Comparison of ENCODE assay signal across 8 cellular contexts in genomic region chr5:174419523-174420132, GRCh38.
A peak's percentile ranks its signal among the peaks of the same experiment; 100 is the strongest.
DNase-seq lines count a peak whose midpoint lies in the region; ATAC-seq and TF ChIP-seq lines count a peak whose summit lies in the region.

No MANE protein-coding gene starts in this region.

- H3K36me3 ChIP-seq in DND-41 (ENCODE audit: insufficient read depth, low read length) = no peaks in the 10 kb centered on the region
- H3K36me3 ChIP-seq in adipocyte (ENCODE audit: control insufficient read depth, insufficient read depth, low read length, severe bottlenecking) = no peaks in the 10 kb centered on the region
- no peaks in the 10 kb centered on the region for H3K36me3 ChIP-seq in heart right ventricle
- H3K36me3 ChIP-seq in uterus = no peaks in the 10 kb centered on the region

- H3K27ac Mint-ChIP-seq in T-cell (no peak overlapping the region), progenitor cell of endocrine pancreas (no peak overlapping the region)

- no peaks in the 10 kb centered on the region for H3K4me1 ChIP-seq in DND-41 (ENCODE audit: insufficient read depth, low read length)
- peaks cover 6% of the 10 kb centered on the region for H3K4me1 ChIP-seq in adipocyte (ENCODE audit: control insufficient read depth, insufficient read depth, low read length)
- H3K4me1 ChIP-seq in heart right ventricle = peaks cover 0 to 8% (median 6%) of the 10 kb centered on the region in 9 donors
- no peaks in the 10 kb centered on the region for H3K4me1 ChIP-seq in uterus

- CTCF ChIA-PET in T-cell (lab: Charles Lee) = interaction anchor here (0.5 to 2.1 kb wide), 11 partner anchors 10 to 412 kb away, joined by 3 to 21 read pairs (median 3); no protein-coding TSS in a partner anchor

- POLR2A ChIA-PET in T-cell (lab: Charles Lee) = interaction anchor here in 1 of 2 donors (0.5 kb wide), 2 partner anchors 15 to 177 kb away, joined by 3 read pairs; no protein-coding TSS in a partner anchor

- ATAC-seq in DND-41 (ENCODE audit: insufficient read depth, low read depth) (peak; percentile 82), T-cell (replicated peaks in 1 of 4) (peak; percentile 77 to 87 (median 80)), heart right ventricle (peak; percentile 81 to 96 (median 92))

- H3K36me3 Mint-ChIP-seq in T-cell = no peaks in the 10 kb centered on the region
- no peaks in the 10 kb centered on the region for H3K36me3 Mint-ChIP-seq in progenitor cell of endocrine pancreas (ENCODE audit: insufficient read depth)

- H3K4me1 Mint-ChIP-seq in T-cell (peaks cover 14 to 17% (median 16%) of the 10 kb centered on the region in 3 donors), progenitor cell of endocrine pancreas (ENCODE audit: low read depth) (peaks cover 5% of the 10 kb centered on the region)

- H3K4me3 Mint-ChIP-seq in T-cell (peak overlapping the region; percentile 49 to 65 (median 64)), progenitor cell of endocrine pancreas (ENCODE audit: low read depth) (peak overlapping the region; percentile 55)

- no peak for TF ChIP-seq POLR2A in uterus (IDR thresholded peaks at IDR 0.05)

- WGBS in heart right ventricle, 2 donors = 17% methylated on average over 18 of the region's 18 CpGs

- H2AFZ ChIP-seq in DND-41 (ENCODE audit: low read depth, low read length) = no peak overlapping the region

- H4K20me1 ChIP-seq in DND-41 (ENCODE audit: insufficient read depth, low read length) = no peaks in the 10 kb centered on the region; the same call in 1 of the 2 replicates

- H3K27me3 Mint-ChIP-seq in T-cell (peaks cover 13 to 16% of the 10 kb centered on the region in 2 donors), progenitor cell of endocrine pancreas (peaks cover 45% of the 10 kb centered on the region)

- DNase-seq in DND-41 = peak; percentile 70
- DNase-seq in H4 (ENCODE audit: low spot score) = peak; percentile 95
- peak; percentile 75 for DNase-seq in MV-4-11 (lab: John Stamatoyannopoulos, UW)
- DNase-seq in T-cell = peak; percentile 29 to 78 (median 66)
- peak; percentile 97 for DNase-seq in adipocyte (ENCODE audit: low read depth)
- DNase-seq in heart right ventricle = peak; percentile 85 to 89
- DNase-seq in progenitor cell of endocrine pancreas (ENCODE audit: low spot score, unreplicated experiment) = peak; percentile 92
- DNase-seq in uterus = peak; percentile 69 to 71

- H3K79me2 ChIP-seq in DND-41 (ENCODE audit: insufficient read depth, low read length) = no peaks in the 10 kb centered on the region

- no peak overlapping the region for H3K4me3 ChIP-seq in DND-41 (ENCODE audit: low read depth in 1 of 2, low read length in 2 of 2)
- H3K4me3 ChIP-seq in adipocyte (ENCODE audit: low read length) = peak overlapping the region; percentile 59
- peak overlapping the region in 6 of 10 donors; percentile 25 to 34 (median 30) for H3K4me3 ChIP-seq in heart right ventricle
- H3K4me3 ChIP-seq in uterus = no peak overlapping the region

- H3K27ac ChIP-seq in DND-41 (ENCODE audit: low read length) (no peak overlapping the region), heart right ventricle (peak overlapping the region in 1 of 10 donors; percentile 58), uterus (no peak overlapping the region)

- H3K9me3 Mint-ChIP-seq in T-cell (no peaks in the 10 kb centered on the region), progenitor cell of endocrine pancreas (ENCODE audit: low read depth) (no peaks in the 10 kb centered on the region)

- H3K9me3 ChIP-seq in DND-41 (ENCODE audit: insufficient read depth, low read length, severe bottlenecking) (no peaks in the 10 kb centered on the region), adipocyte (ENCODE audit: control insufficient read depth, low read length) (no peaks in the 10 kb centered on the region), heart right ventricle (no peaks in the 10 kb centered on the region), uterus (no peaks in the 10 kb centered on the region)

- no peak overlapping the region for H3K4me2 ChIP-seq in DND-41 (ENCODE audit: insufficient read depth, low read length)

- H3K27me3 ChIP-seq in DND-41 (ENCODE audit: insufficient read depth, low read length, poor library complexity) (peaks cover 3% of the 10 kb centered on the region), adipocyte (replicated peaks; ENCODE audit: control insufficient read depth, insufficient read depth, low read length) (peaks cover 12% of the 10 kb centered on the region), heart right ventricle (peaks cover 0 to 66% (median 42%) of the 10 kb centered on the region in 7 donors), uterus (peaks cover 0 to 7% of the 10 kb centered on the region in 2 donors)

- intact Hi-C loops in heart right ventricle (cut with DNase I) = loop anchor here (1.0 to 10.0 kb wide), 9 partner anchors 87 to 1025 kb away; partner anchors contain the start of gene DRD1 (in 1 of the 10)
- intact Hi-C loops in uterus (cut with DNase I; ENCODE audit: low total_unique reads) = no loop called here

- H3K9ac ChIP-seq in DND-41 (ENCODE audit: low read depth, low read length) (no peak overlapping the region), adipocyte (ENCODE audit: low read length) (peak overlapping the region; percentile 22)

- TF ChIP-seq CTCF in DND-41 (IDR thresholded peaks at IDR 0.05; ENCODE audit: borderline replicate concordance, extremely low read depth, low read length, poor library complexity, severe bottlenecking) = peak; percentile 90
- TF ChIP-seq CTCF in heart right ventricle (IDR thresholded peaks at IDR 0.05) = peak; percentile 54 to 95 (median 89)
- TF ChIP-seq CTCF in progenitor cell of endocrine pancreas (IDR thresholded peaks at IDR 0.05; ENCODE audit: unreplicated experiment) = peak; percentile 98
- TF ChIP-seq CTCF in uterus (IDR thresholded peaks at IDR 0.05) = peak; percentile 63 to 77 (median 75)

Comparison
In these comparisons a context has a peak if more than half of its experiments do, and no peak if none do; other contexts are left out.
1. H3K4me3 ChIP-seq: peak in adipocyte (single experiment) and heart right ventricle (6 of 10); none in DND-41 (0 of 2) and uterus (0 of 2).
2. Peak in every context shown above with its lines, with median percentiles within 50 percentile points of each other: ATAC-seq, DNase-seq and CTCF ChIP-seq.